9 cellular contexts compared by ENCODE assay signal in the genomic region with DNA sequence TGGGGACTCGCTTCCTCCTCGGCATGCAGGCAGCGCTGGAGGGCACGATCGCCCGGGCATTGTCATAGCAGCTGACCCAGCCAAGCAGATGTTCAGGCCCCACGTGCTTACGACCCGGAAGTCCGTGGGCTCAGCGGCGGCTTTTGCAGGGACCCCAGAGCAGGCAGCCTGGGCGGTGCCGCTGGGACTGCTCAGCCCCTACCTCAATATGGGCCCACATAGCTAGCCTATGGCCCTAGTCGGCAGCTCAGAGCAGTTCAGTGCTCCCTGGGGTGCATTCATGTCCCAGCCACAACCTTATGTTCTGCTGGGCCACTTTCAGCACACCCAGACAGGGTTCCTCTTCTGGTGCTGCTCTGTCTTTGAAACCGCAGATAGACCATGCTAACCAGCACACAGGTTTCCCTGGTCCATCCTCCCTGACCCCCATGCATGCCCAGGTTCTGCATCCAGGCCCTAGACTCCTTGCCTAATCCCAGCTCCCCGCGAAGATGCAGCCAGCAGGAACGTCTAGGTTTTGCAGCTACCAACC. TPM values are rescaled to one million over a fixed set of nuclear protein-coding genes. Genes with fewer than 3 reads are reported as not detected.
DNase-seq lines count a peak whose midpoint lies in the region; ATAC-seq and TF ChIP-seq lines count a peak whose summit lies in the region.
"Had no signal": no experiment of that assay in that cellular context is flagged by ENCODE, and none has a peak within 500 bp of the region (broad histone marks: within the 10 kb centered on the region; RNA-seq: fewer than 3 reads in every experiment).

No MANE protein-coding gene starts in this region.

- peak overlapping the region; percentile 94 for H3K4me2 ChIP-seq in Loucy (ENCODE audit: low read depth, low read length, poor library complexity, severe bottlenecking)
- H3K4me2 ChIP-seq in neuronal stem cell (ENCODE audit: insufficient read depth, low read length, poor library complexity, severe bottlenecking): no peak overlapping the region

- H2BK120ac ChIP-seq in neuronal stem cell (ENCODE audit: low read depth, low read length): no peak overlapping the region

- no peaks in the 10 kb centered on the region for H3K9me2 ChIP-seq in Loucy (replicated peaks; ENCODE audit: low read depth, low read length)

- no peak overlapping the region for H4K91ac ChIP-seq in neuronal stem cell (ENCODE audit: low read depth, low read length, poor library complexity)

- H3K9me3 ChIP-seq in Loucy (ENCODE audit: insufficient read depth, low read depth, low read length): no peaks in the 10 kb centered on the region
- H3K9me3 ChIP-seq in neuronal stem cell (replicated peaks in 1 of 2; ENCODE audit: control insufficient read depth in 2 of 2, insufficient read depth in 1 of 2, low read depth in 1 of 2, low read length in 2 of 2): no peaks in the 10 kb centered on the region
- no peaks in the 10 kb centered on the region for H3K9me3 ChIP-seq in suprapubic skin
- H3K9me3 ChIP-seq: SJSA1 had no signal

- no peak for TF ChIP-seq POLR2A in suprapubic skin (IDR thresholded peaks at IDR 0.05)

- H3K23ac ChIP-seq in neuronal stem cell (ENCODE audit: low read depth, low read length, poor library complexity): peak overlapping the region; percentile 89

- H3K14ac ChIP-seq in neuronal stem cell (ENCODE audit: low read length): no peak overlapping the region

- in situ Hi-C loops in G401 (cut with HindIII; ENCODE audit: low sequenced_read_pairs): no loop called here

- ATAC-seq in GM21423 (IDR thresholded peaks at IDR 0.05; ENCODE audit: unreplicated experiment): peak; percentile 93

- H4K8ac ChIP-seq in neuronal stem cell (ENCODE audit: low read depth, low read length): peak overlapping the region; percentile 65

- no peaks in the 10 kb centered on the region for H3K36me3 ChIP-seq in Loucy (ENCODE audit: insufficient read depth, low read length)
- H3K36me3 ChIP-seq in neuronal stem cell (replicated peaks in 1 of 2; ENCODE audit: control insufficient read depth in 2 of 2, insufficient read depth in 2 of 2, low read length in 2 of 2): no peaks in the 10 kb centered on the region
- no peaks in the 10 kb centered on the region for H3K36me3 ChIP-seq in suprapubic skin
- H3K36me3 ChIP-seq: SJSA1 had no signal

- DNase-seq in Daoy (ENCODE audit: low read depth) (peak; percentile 27), activated T-cell treated with anti-CD3 and anti-CD28 coated beads for 48 hours (ENCODE audit: low read depth) (peak; percentile 65), fibroblast of mammary gland (ENCODE audit: low read depth) (no peak), neuronal stem cell (ENCODE audit: low spot score) (no peak), suprapubic skin (ENCODE audit: low spot score in 2 of 2) (peak; percentile 80 to 91), G401 (ENCODE audit: low spot score) (no peak)

- H3K9ac ChIP-seq in Loucy (ENCODE audit: low read depth, low read length, poor library complexity, severe bottlenecking) (peak overlapping the region; percentile 78), neuronal stem cell (ENCODE audit: low read depth, low read length, poor library complexity) (no peak overlapping the region)

- no peak for TF ChIP-seq EP300 in suprapubic skin (IDR thresholded peaks at IDR 0.05)

- TF ChIP-seq CTCF in Loucy (conservative IDR thresholded peaks at IDR 0.05; ENCODE audit: low read length) (no peak), fibroblast of mammary gland (conservative IDR thresholded peaks at IDR 0.05; ENCODE audit: control insufficient read depth, insufficient read depth, low read depth, low read length) (no peak), suprapubic skin (IDR thresholded peaks at IDR 0.05) (no peak)

- H3K4me3 ChIP-seq in Loucy (ENCODE audit: low read length, poor library complexity, severe bottlenecking) (peak overlapping the region; percentile 87), fibroblast of mammary gland (ENCODE audit: control insufficient read depth, low read depth, low read length) (peak overlapping the region; percentile 36), neuronal stem cell (ENCODE audit: low read length in 2 of 2) (no peak overlapping the region), suprapubic skin (peak overlapping the region; percentile 59)
- H3K4me3 ChIP-seq: SJSA1 had no signal

- H3K27me3 ChIP-seq in Loucy (ENCODE audit: insufficient read depth, low read length, poor library complexity, severe bottlenecking) (no peaks in the 10 kb centered on the region), neuronal stem cell (ENCODE audit: control insufficient read depth in 3 of 3, insufficient read depth in 3 of 3, low read depth in 1 of 3, low read length in 3 of 3) (peaks cover 0 to 3% (median 0%) of the 10 kb centered on the region in 3 experiments), suprapubic skin (no peaks in the 10 kb centered on the region)
- H3K27me3 ChIP-seq: SJSA1 had no signal

- H3K4me1 ChIP-seq in Loucy (ENCODE audit: insufficient read depth, low read length, poor library complexity, severe bottlenecking) (peaks cover 20% of the 10 kb centered on the region), neuronal stem cell (ENCODE audit: control insufficient read depth in 2 of 2, insufficient read depth in 1 of 2, low read depth in 1 of 2, low read length in 2 of 2) (peaks cover 3 to 4% of the 10 kb centered on the region in 2 donors), suprapubic skin (peaks cover 12% of the 10 kb centered on the region)
- H3K4me1 ChIP-seq: SJSA1 had no signal

- no peak overlapping the region for H2BK12ac ChIP-seq in neuronal stem cell (ENCODE audit: low read length)

- no peaks in the 10 kb centered on the region for H3K79me1 ChIP-seq in neuronal stem cell (ENCODE audit: low read depth, low read length)

- peak overlapping the region; percentile 53 for H2BK5ac ChIP-seq in neuronal stem cell (ENCODE audit: low read length)

- H3K79me2 ChIP-seq in Loucy (ENCODE audit: insufficient read depth, low read length): no peaks in the 10 kb centered on the region

- WGBS in neuronal stem cell (ENCODE audit: extremely low coverage in 2 of 2, insufficient read length in 2 of 2, insufficient replicate concordance in 1 of 2), 2 donors: no CpG with 5 or more reads among the region's 19 CpGs
- 42% methylated on average over 8 of the region's 19 CpGs for WGBS in suprapubic skin

- H3K27ac ChIP-seq in neuronal stem cell (replicated peaks; ENCODE audit: low read length): no peak overlapping the region
- no peak overlapping the region for H3K27ac ChIP-seq in suprapubic skin
- H3K27ac ChIP-seq: SJSA1 had no signal

- peak overlapping the region; percentile 37 for H2AK5ac ChIP-seq in neuronal stem cell (ENCODE audit: low read depth, low read length)

- H3F3A ChIP-seq in Loucy (ENCODE audit: low read depth): no peaks in the 10 kb centered on the region

- no peak overlapping the region for H3K4ac ChIP-seq in neuronal stem cell (ENCODE audit: low read length)

- H2BK15ac ChIP-seq in neuronal stem cell (ENCODE audit: low read length): peak overlapping the region; percentile 89

- peak overlapping the region; percentile 64 for H3K18ac ChIP-seq in neuronal stem cell (ENCODE audit: low read length)

- no peaks in the 10 kb centered on the region for H4K20me1 ChIP-seq in Loucy (ENCODE audit: insufficient read depth, low read length, poor library complexity, severe bottlenecking)

- peak overlapping the region; percentile 95 for H2AFZ ChIP-seq in Loucy (ENCODE audit: low read length)
- peak overlapping the region; percentile 82 for H2AFZ ChIP-seq in neuronal stem cell (ENCODE audit: low read length)

RNA-seq across cellular contexts. Expression of gene EIF4A2, which starts 10.4 kb away (rescaled TPM):
- 697 and 819 TPM in 2 replicates for total RNA-seq in Daoy (2014; rRNA removed; shearing (Covaris generic))
- 459 TPM for polyA plus RNA-seq in neuronal stem cell (2013, experiment 1 of 2)
- 457 TPM for polyA plus RNA-seq in neuronal stem cell (2013, experiment 2 of 2)
- 100 to 1,000 TPM; 209 to 410 (median 291) TPM for total RNA-seq in suprapubic skin
- total RNA-seq in G401 (2014; rRNA removed; shearing (Covaris generic)): 215 and 286 TPM in 2 replicates

RNA-seq across cellular contexts. Expression of gene RFC4, which starts 33.3 kb away (rescaled TPM):
- 167 and 198 TPM in 2 replicates for total RNA-seq in Daoy (2014; rRNA removed; shearing (Covaris generic))
- polyA plus RNA-seq in neuronal stem cell (2013, experiment 1 of 2): 91.2 TPM
- 92.8 TPM for polyA plus RNA-seq in neuronal stem cell (2013, experiment 2 of 2)
- total RNA-seq in suprapubic skin: 10 to 100 TPM in 3 of 4 donors, 1 to 10 TPM in 1; 9.6 to 22.3 (median 15.8) TPM
- 53.7 and 76.8 TPM in 2 replicates for total RNA-seq in G401 (2014; rRNA removed; shearing (Covaris generic))

RNA-seq across cellular contexts. Expression of gene KNG1, which starts 55.8 kb away (rescaled TPM):
- total RNA-seq in Daoy (2014; rRNA removed; shearing (Covaris generic)): not detected in 2 replicates
- polyA plus RNA-seq in neuronal stem cell (2013, experiment 1 of 2): not detected
- polyA plus RNA-seq in neuronal stem cell (2013, experiment 2 of 2): not detected
- total RNA-seq in suprapubic skin: 1 to 10 TPM in 1 of 4 donors, under 1 TPM in 1, not detected in 2; 0.44 to 1.9 TPM
- total RNA-seq in G401 (2014; rRNA removed; shearing (Covaris generic)): not detected in 2 replicates
- total RNA-seq: SJSA1 had no signal

Comparison
In these comparisons a context has a peak if more than half of its experiments do, and no peak if none do; other contexts are left out.
1. DNase-seq: peak in Daoy (single experiment), activated T-cell treated with anti-CD3 and anti-CD28 coated beads for 48 hours (single experiment) and suprapubic skin (2 of 2); none in fibroblast of mammary gland (single experiment), neuronal stem cell (single experiment) and G401 (single experiment).
2. H3K4me3 ChIP-seq: peak in Loucy (single experiment), fibroblast of mammary gland (single experiment) and suprapubic skin (single experiment); none in neuronal stem cell (0 of 2).